ENCODE assay signal across 20 cellular contexts in the genomic region with DNA sequence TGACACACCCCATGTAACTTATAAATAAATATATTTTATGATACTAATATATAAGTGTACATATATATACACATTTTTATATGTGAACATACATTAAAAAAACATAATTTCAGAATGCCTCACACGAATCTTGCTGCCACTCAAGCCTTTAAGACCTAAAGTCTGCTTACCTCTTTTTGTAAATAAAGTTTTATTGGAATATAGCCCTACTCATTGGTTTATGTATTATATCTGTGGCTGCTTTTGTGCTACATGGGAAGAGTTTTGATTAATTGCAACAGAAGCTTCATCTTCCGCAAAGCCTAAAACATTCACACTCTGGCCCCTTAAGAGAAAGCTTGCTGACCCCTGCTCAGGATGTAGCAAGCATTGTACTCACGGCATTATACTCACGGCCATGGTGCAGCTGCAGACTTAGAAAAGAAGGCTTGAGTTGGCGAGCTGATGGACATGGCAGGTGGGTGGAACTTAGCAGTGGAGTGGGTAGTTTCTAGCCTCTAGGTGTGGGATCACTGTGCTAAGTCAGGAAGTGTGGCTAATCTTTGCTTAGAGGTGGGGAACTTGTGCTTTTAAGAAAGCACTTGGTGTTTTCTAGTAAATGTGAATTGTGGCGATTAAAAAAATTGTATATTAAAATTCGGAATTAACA.
DNase-seq lines count a peak whose midpoint lies in the region; ATAC-seq and TF ChIP-seq lines count a peak whose summit lies in the region.
"Had no signal": no experiment of that assay in that cellular context is flagged by ENCODE, and none has a peak within 500 bp of the region (broad histone marks: within the 10 kb centered on the region; RNA-seq: fewer than 3 reads in every experiment).

No MANE protein-coding gene starts in this region.

- H3K4me2 ChIP-seq in neuronal stem cell (ENCODE audit: insufficient read depth, low read length, poor library complexity, severe bottlenecking), result no peak overlapping the region
- H3K4me2 ChIP-seq: smooth muscle cell had no signal

- H2BK120ac ChIP-seq in neuronal stem cell (ENCODE audit: low read depth, low read length), result no peak overlapping the region

- no peak overlapping the region for H2BK12ac ChIP-seq in neuronal stem cell (ENCODE audit: low read length)

- H2BK15ac ChIP-seq in neuronal stem cell (ENCODE audit: low read length), result no peak overlapping the region

- H3K9me3 Mint-ChIP-seq in CD8-positive, alpha-beta T cell, result no peaks in the 10 kb centered on the region

- H3K27ac Mint-ChIP-seq in CD8-positive, alpha-beta T cell, result peak overlapping the region; percentile 70

- ATAC-seq in CD8-positive, alpha-beta T cell, result no peak
- no peak for ATAC-seq in GM19395 (IDR thresholded peaks at IDR 0.05; ENCODE audit: unreplicated experiment)

- H3K27me3 Mint-ChIP-seq in CD8-positive, alpha-beta T cell (ENCODE audit: low read depth), result no peaks in the 10 kb centered on the region

- CTCF ChIA-PET in CD8-positive, alpha-beta T cell (lab: Charles Lee), result interaction anchor here (1.2 kb wide), 1 partner anchor 32 kb away, joined by 3 read pairs; no protein-coding TSS in a partner anchor

- H3K18ac ChIP-seq in neuronal stem cell (ENCODE audit: low read length), result no peak overlapping the region

- H3K36me3 ChIP-seq in CD8-positive, alpha-beta T cell (ENCODE audit: insufficient read depth, low read length), result peaks cover 3% of the 10 kb centered on the region
- H3K36me3 ChIP-seq in SJCRH30 (peaks cover 14% of the 10 kb centered on the region; the same call in 1 of the 2 replicates), neuronal stem cell (replicated peaks in 1 of 2; ENCODE audit: control insufficient read depth in 2 of 2, insufficient read depth in 2 of 2, low read length in 2 of 2) (peaks cover 2 to 39% of the 10 kb centered on the region in 2 donors)
- H3K36me3 ChIP-seq: adrenal gland, prostate gland had no signal

- WGBS in neuronal stem cell (ENCODE audit: extremely low coverage in 2 of 2, insufficient read length in 2 of 2, insufficient replicate concordance in 1 of 2), 2 donors, result 100% methylated on average over 2 of the region's 7 CpGs; no CpG with 5 or more reads in 1 of the 2 donors

- POLR2A ChIA-PET in CD8-positive, alpha-beta T cell (lab: Charles Lee), result interaction anchor here (1.2 kb wide), 1 partner anchor 180 kb away, joined by 3 read pairs; a partner anchor contains a TSS

- no peak for TF ChIP-seq CTCF in CD8-positive, alpha-beta T cell (IDR thresholded peaks at IDR 0.05)

- H3K23ac ChIP-seq in neuronal stem cell (ENCODE audit: low read depth, low read length, poor library complexity), result no peak overlapping the region

- H3K36me3 Mint-ChIP-seq in CD8-positive, alpha-beta T cell, result peaks cover 36% of the 10 kb centered on the region

- H2BK5ac ChIP-seq in neuronal stem cell (ENCODE audit: low read length), result no peak overlapping the region

- no peak overlapping the region for H4K91ac ChIP-seq in neuronal stem cell (ENCODE audit: low read depth, low read length, poor library complexity)

- no peaks in the 10 kb centered on the region for H3K27me3 ChIP-seq in CD8-positive, alpha-beta T cell (ENCODE audit: insufficient read depth, low read length)
- H3K27me3 ChIP-seq in SJCRH30, result no peaks in the 10 kb centered on the region
- H3K27me3 ChIP-seq in neuronal stem cell (ENCODE audit: control insufficient read depth in 3 of 3, insufficient read depth in 3 of 3, low read depth in 1 of 3, low read length in 3 of 3), result no peaks in the 10 kb centered on the region
- H3K27me3 ChIP-seq: adrenal gland, MG63, suprapubic skin had no signal

- DNase-seq in CD8-positive, alpha-beta T cell, result no peak
- DNase-seq in SJCRH30 (peak; percentile 85 to 94), dermis blood vessel endothelial cell (peak; percentile 30), neuronal stem cell (ENCODE audit: low spot score) (no peak), anterior cingulate cortex (lab: John Stamatoyannopoulos, UW) (no peak), HuH-7.5 (ENCODE audit: low spot score) (no peak)
- DNase-seq: activated CD4-positive, alpha-beta T cell treated with anti-CD3 and anti-CD28 coated beads, Interleukin-2, amount 50 U/mL, for 1 hour; AML-193; effector memory CD4-positive, alpha-beta T cell; GF-D8; head of caudate nucleus; MG63; NCI-H1694; NCI-H345; stimulated activated CD4-positive, alpha-beta T cell treated with anti-CD3 and anti-CD28 coated beads, Interleukin-4, amount 100 ng/mL, for 24 hours had no signal

- H2AFZ ChIP-seq in neuronal stem cell (ENCODE audit: low read length), result no peak overlapping the region

- H3K9ac ChIP-seq in neuronal stem cell (ENCODE audit: low read depth, low read length, poor library complexity), result no peak overlapping the region

- H3K27ac ChIP-seq in CD8-positive, alpha-beta T cell (ENCODE audit: low read depth, low read length), result no peak overlapping the region
- peak overlapping the region; percentile 47 for H3K27ac ChIP-seq in SJCRH30
- H3K27ac ChIP-seq in neuronal stem cell (replicated peaks; ENCODE audit: low read length), result peak overlapping the region; percentile 31
- H3K27ac ChIP-seq: prostate gland, suprapubic skin had no signal

- peaks cover 88% of the 10 kb centered on the region for H3K4me1 Mint-ChIP-seq in CD8-positive, alpha-beta T cell (ENCODE audit: low read depth)

- no peak overlapping the region for H3K4me3 ChIP-seq in CD8-positive, alpha-beta T cell (ENCODE audit: low read depth, low read length)
- no peak overlapping the region for H3K4me3 ChIP-seq in SJCRH30
- no peak overlapping the region for H3K4me3 ChIP-seq in neuronal stem cell (ENCODE audit: low read length in 2 of 2)
- H3K4me3 ChIP-seq: adrenal gland, MG63, prostate gland, smooth muscle cell, suprapubic skin had no signal

- H3K4me3 Mint-ChIP-seq in CD8-positive, alpha-beta T cell, result no peak overlapping the region

- H3K14ac ChIP-seq in neuronal stem cell (ENCODE audit: low read length), result no peak overlapping the region

- no peak overlapping the region for H4K8ac ChIP-seq in neuronal stem cell (ENCODE audit: low read depth, low read length)

- H2AK5ac ChIP-seq in neuronal stem cell (ENCODE audit: low read depth, low read length), result no peak overlapping the region

- peaks cover 54% of the 10 kb centered on the region for H3K4me1 ChIP-seq in CD8-positive, alpha-beta T cell (ENCODE audit: insufficient read depth, low read length)
- H3K4me1 ChIP-seq in SJCRH30 (peaks cover 23% of the 10 kb centered on the region), neuronal stem cell (ENCODE audit: control insufficient read depth in 2 of 2, insufficient read depth in 1 of 2, low read depth in 1 of 2, low read length in 2 of 2) (peaks cover 24 to 29% of the 10 kb centered on the region in 2 donors)

- intact Hi-C loops in CD8-positive, alpha-beta T cell (cut with DNase I, micrococcal nuclease), result loop anchor here in 1 of 2 experiments (2.0 kb wide), 1 partner anchor 13 kb away; no protein-coding TSS in a partner anchor

- H3K4ac ChIP-seq in neuronal stem cell (ENCODE audit: low read length), result no peak overlapping the region

- no peaks in the 10 kb centered on the region for H3K9me3 ChIP-seq in CD8-positive, alpha-beta T cell (ENCODE audit: low read length)
- H3K9me3 ChIP-seq in SJCRH30 (replicated peaks), result no peaks in the 10 kb centered on the region
- peaks cover 0 to 4% of the 10 kb centered on the region in 2 donors for H3K9me3 ChIP-seq in neuronal stem cell (replicated peaks in 1 of 2; ENCODE audit: control insufficient read depth in 2 of 2, insufficient read depth in 1 of 2, low read depth in 1 of 2, low read length in 2 of 2)
- H3K9me3 ChIP-seq: adrenal gland, MG63, prostate gland, suprapubic skin had no signal

- H3K79me1 ChIP-seq in neuronal stem cell (ENCODE audit: low read depth, low read length), result peaks cover 5% of the 10 kb centered on the region

Comparison
In these comparisons a context has a peak if more than half of its experiments do, and no peak if none do; other contexts are left out.
1. DNase-seq: peak in SJCRH30 (2 of 2) and dermis blood vessel endothelial cell (single experiment); none in CD8-positive, alpha-beta T cell (0 of 7), neuronal stem cell (single experiment), anterior cingulate cortex (0 of 58) and HuH-7.5 (single experiment).